ENCODE assay signal across 20 cellular contexts in the genomic region with DNA sequence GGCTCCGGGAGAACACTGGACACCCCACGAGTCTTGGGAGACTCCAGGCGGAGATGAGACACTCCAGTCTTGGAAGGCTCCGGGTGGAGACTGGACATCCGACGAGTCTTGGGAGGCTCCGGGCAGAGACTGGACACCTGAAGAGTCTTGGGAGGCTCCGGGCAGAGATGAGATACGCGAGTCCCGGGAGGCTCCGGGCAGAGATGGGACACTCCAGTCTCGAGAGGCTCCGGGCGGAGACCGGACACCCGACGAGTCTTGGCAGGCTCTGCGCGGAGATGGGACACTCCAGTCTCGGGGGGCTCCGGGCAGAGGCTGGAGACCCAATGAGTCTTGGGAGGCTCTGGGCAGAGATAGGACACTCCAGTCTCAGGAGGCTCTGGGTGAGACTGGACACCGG. TPM values are rescaled to one million over a fixed set of nuclear protein-coding genes. Genes with fewer than 3 reads are reported as not detected.
A peak's percentile ranks its signal among the peaks of the same experiment; 100 is the strongest.
DNase-seq lines count a peak whose midpoint lies in the region; TF ChIP-seq lines count a peak whose summit lies in the region.
"Had no signal": no experiment of that assay in that cellular context is flagged by ENCODE, and none has a peak within 500 bp of the region (broad histone marks: within the 10 kb centered on the region; RNA-seq: fewer than 3 reads in every experiment).

No MANE protein-coding gene starts in this region.

- no peaks in the 10 kb centered on the region for H3K4me1 Mint-ChIP-seq in chondrocyte (ENCODE audit: low read depth)
- H3K4me1 Mint-ChIP-seq: B cell had no signal

- H3K9me3 ChIP-seq in osteoblast (ENCODE audit: low read depth, low read length) (no peaks in the 10 kb centered on the region), sigmoid colon (peaks cover 0 to 4% (median 0%) of the 10 kb centered on the region in 4 donors), stomach (peaks cover 0 to 9% (median 4%) of the 10 kb centered on the region in 4 donors)
- H3K9me3 ChIP-seq: A549, Caco-2 had no signal

- H3K4me2 ChIP-seq in osteoblast (ENCODE audit: insufficient read depth, low read length): no peak overlapping the region
- H3K4me2 ChIP-seq: A549; BLaER1 treated with 17β-estradiol and CSF1 and Interleukin-3, amounts not matched to agents 10 nM and 100 nM had no signal

- no peak overlapping the region for H3K4me3 Mint-ChIP-seq in chondrocyte (ENCODE audit: unreplicated experiment)
- H3K4me3 Mint-ChIP-seq: B cell; CD4-positive, alpha-beta T cell; CD8-positive, alpha-beta T cell had no signal

- H3K27ac ChIP-seq in osteoblast (ENCODE audit: low read depth, low read length) (no peak overlapping the region), sigmoid colon (no peak overlapping the region), stomach (no peak overlapping the region)
- H3K27ac ChIP-seq: 22Rv1; A549; BLaER1 treated with 17β-estradiol and CSF1 and Interleukin-3, amounts not matched to agents 10 nM and 100 nM; C4-2B had no signal

- 96 to 97% methylated on average over 23 of the region's 23 CpGs for WGBS in sigmoid colon, 2 donors
- 88 to 98% (median 96%) methylated on average over 9 to 23 of the region's 23 CpGs for WGBS in stomach, 5 donors

- H3K4me3 ChIP-seq in osteoblast (ENCODE audit: insufficient read depth, low read length) (no peak overlapping the region), sigmoid colon (no peak overlapping the region), stomach (no peak overlapping the region)
- H3K4me3 ChIP-seq: A549; BLaER1 treated with 17β-estradiol and CSF1 and Interleukin-3, amounts not matched to agents 10 nM and 100 nM had no signal

- H3K4me1 ChIP-seq in osteoblast (ENCODE audit: insufficient read depth, low read length) (no peaks in the 10 kb centered on the region), sigmoid colon (no peaks in the 10 kb centered on the region), stomach (no peaks in the 10 kb centered on the region)
- H3K4me1 ChIP-seq: A549; BLaER1 treated with 17β-estradiol and CSF1 and Interleukin-3, amounts not matched to agents 10 nM and 100 nM; Caco-2 had no signal

- TF ChIP-seq EP300 in sigmoid colon (IDR thresholded peaks at IDR 0.05) (no peak), stomach (IDR thresholded peaks at IDR 0.05) (no peak)

- intact Hi-C loops in sigmoid colon (cut with DNase I) (no loop called here), stomach (cut with DNase I; ENCODE audit: low total_unique reads) (no loop called here)

- H3K27me3 Mint-ChIP-seq in chondrocyte (ENCODE audit: low read depth): no peaks in the 10 kb centered on the region
- H3K27me3 Mint-ChIP-seq: B cell; CD4-positive, alpha-beta T cell had no signal

- H3K79me2 ChIP-seq in osteoblast (ENCODE audit: insufficient read depth, low read length): no peaks in the 10 kb centered on the region

- no peak for TF ChIP-seq POLR2A in sigmoid colon (IDR thresholded peaks at IDR 0.05)
- no peak for TF ChIP-seq POLR2A in stomach (IDR thresholded peaks at IDR 0.05)

- H4K20me1 ChIP-seq in osteoblast (ENCODE audit: insufficient read depth, low read length): no peaks in the 10 kb centered on the region
- H4K20me1 ChIP-seq: BLaER1 treated with 17β-estradiol and CSF1 and Interleukin-3, amounts not matched to agents 10 nM and 100 nM had no signal

- H3K36me3 ChIP-seq in osteoblast (ENCODE audit: insufficient read depth, low read length) (no peaks in the 10 kb centered on the region), sigmoid colon (no peaks in the 10 kb centered on the region), stomach (no peaks in the 10 kb centered on the region)
- H3K36me3 ChIP-seq: BLaER1 treated with 17β-estradiol and CSF1 and Interleukin-3, amounts not matched to agents 10 nM and 100 nM had no signal

- H2AFZ ChIP-seq in osteoblast (ENCODE audit: low read length): no peak overlapping the region

- no peaks in the 10 kb centered on the region for H3K27me3 ChIP-seq in osteoblast (ENCODE audit: insufficient read depth, low read length)
- no peaks in the 10 kb centered on the region for H3K27me3 ChIP-seq in sigmoid colon
- H3K27me3 ChIP-seq in stomach: no peaks in the 10 kb centered on the region
- H3K27me3 ChIP-seq: BLaER1 treated with 17β-estradiol and CSF1 and Interleukin-3, amounts not matched to agents 10 nM and 100 nM had no signal

- H3K27ac Mint-ChIP-seq in chondrocyte (ENCODE audit: unreplicated experiment): no peak overlapping the region
- H3K27ac Mint-ChIP-seq: B cell; CD4-positive, alpha-beta T cell; CD8-positive, alpha-beta T cell had no signal

- TF ChIP-seq CTCF in chondrocyte (IDR thresholded peaks at IDR 0.05): no peak
- no peak for TF ChIP-seq CTCF in osteoblast (IDR thresholded peaks at IDR 0.05; ENCODE audit: extremely low read depth, low read depth, low read length)
- no peak for TF ChIP-seq CTCF in sigmoid colon (IDR thresholded peaks at IDR 0.05)
- no peak for TF ChIP-seq CTCF in stomach (IDR thresholded peaks at IDR 0.05)

- peaks cover 12% of the 10 kb centered on the region for H3K9me3 Mint-ChIP-seq in chondrocyte (ENCODE audit: low read depth)
- H3K9me3 Mint-ChIP-seq: CD4-positive, alpha-beta T cell; CD8-positive, alpha-beta T cell had no signal

- H3K36me3 Mint-ChIP-seq in chondrocyte (ENCODE audit: low read depth): no peaks in the 10 kb centered on the region
- H3K36me3 Mint-ChIP-seq: CD8-positive, alpha-beta T cell had no signal

- peak; percentile 88 for DNase-seq in chondrocyte (ENCODE audit: low spot score)
- peak; percentile 26 for DNase-seq in osteoblast (ENCODE audit: insufficient read length, low spot score, missing footprints)
- peak; percentile 61 for DNase-seq in sigmoid colon
- DNase-seq in stomach: peak; percentile 25
- DNase-seq in SIG-M5 treated with dmso at 0.1 percent for 504 hours (lab: John Stamatoyannopoulos, UW; ENCODE audit: unreplicated experiment): no peak
- DNase-seq in T-helper 1 cell: no peak
- DNase-seq in NCI-H526 (lab: John Stamatoyannopoulos, UW): no peak
- DNase-seq: AML-193; Caco-2; Calu3; CD4-positive, alpha-beta T cell; CD8-positive, alpha-beta T cell; DMS79 treated with DMSO at 0.1 percent for 48 hours; GF-D8 had no signal

RNA-seq across cellular contexts. Expression of a gene that starts 28.1 kb away (rescaled TPM):
- 0.05 TPM in 1 of 3 replicates, not detected in the others for total RNA-seq in chondrocyte
- 0.29 and 0.72 TPM in 2 replicates for total RNA-seq in osteoblast
- 1 to 10 TPM; 1.8 to 7.5 (median 6.3) TPM for total RNA-seq in sigmoid colon
- 1 to 10 TPM; 1.6 to 3.6 (median 2.8) TPM for polyA plus RNA-seq in sigmoid colon
- 1 to 10 TPM in 3 of 5 donors, under 1 TPM in 2; 0.58 to 5.3 (median 3.1) TPM for total RNA-seq in stomach
- polyA plus RNA-seq in stomach: 1 to 10 TPM in 1 of 3 donors, under 1 TPM in 2; 0.30 to 1.8 (median 0.31) TPM
- total RNA-seq: Caco-2 had no signal
- polyA plus RNA-seq: A549, BJ had no signal

Comparison
In these comparisons a context has a peak if more than half of its experiments do, and no peak if none do; other contexts are left out.
1. DNase-seq: peak in chondrocyte (single experiment), osteoblast (single experiment), sigmoid colon (single experiment) and stomach (single experiment); none in SIG-M5 treated with dmso at 0.1 percent for 504 hours (single experiment), T-helper 1 cell (0 of 5) and NCI-H526 (0 of 2).